Comparison of ENCODE assay signal across 14 cellular contexts in the genomic region with DNA sequence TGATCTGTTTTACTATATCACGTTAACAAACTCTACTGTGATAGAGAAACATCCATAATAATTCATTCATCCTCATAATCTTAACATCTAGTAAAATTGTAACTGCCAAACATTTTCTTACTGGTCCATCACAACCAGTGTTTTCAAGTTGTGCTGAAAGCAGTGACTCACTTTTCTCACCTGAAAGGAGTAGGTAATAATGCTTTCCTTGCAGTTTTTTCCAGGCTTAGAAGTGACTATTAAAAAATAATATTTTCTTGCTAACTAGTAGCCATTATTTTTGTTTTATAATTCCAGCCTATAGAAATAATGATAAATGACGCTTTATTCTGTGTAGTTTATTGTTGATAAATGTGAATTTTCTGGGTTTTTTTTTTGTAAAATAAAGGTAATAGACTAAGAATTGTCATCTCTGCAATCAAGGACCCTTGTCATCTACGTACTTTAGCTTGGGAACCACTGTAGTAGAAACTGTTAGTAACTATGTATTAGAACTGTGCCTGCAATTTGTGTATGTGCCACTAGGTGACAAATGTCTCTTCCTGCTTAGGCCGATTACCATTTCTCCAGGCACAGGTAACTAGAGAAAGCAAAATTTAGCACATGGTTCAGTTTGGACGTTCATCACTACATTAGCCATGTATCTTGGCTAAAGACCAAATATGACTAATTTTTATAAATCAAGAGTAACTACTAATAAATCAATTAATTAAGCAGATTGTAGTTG.
DNase-seq lines count a peak whose midpoint lies in the region; ATAC-seq and TF ChIP-seq lines count a peak whose summit lies in the region.
"Had no signal": no experiment of that assay in that cellular context is flagged by ENCODE, and none has a peak within 500 bp of the region (broad histone marks: within the 10 kb centered on the region; RNA-seq: fewer than 3 reads in every experiment).

No MANE protein-coding gene starts in this region.

- no peaks in the 10 kb centered on the region for H3K4me1 ChIP-seq in PC-3 (ENCODE audit: insufficient read depth, low read length)
- H3K4me1 ChIP-seq: body of pancreas had no signal

- intact Hi-C loops in PC-3 (cut with micrococcal nuclease) = no loop called here

- H3K4me3 Mint-ChIP-seq in stimulated activated naive B cell treated with anti-CD40 and anti-IgM and Interleukin-4, amounts not matched to agents 10 μg/mL and 1 μg/mL and 100 μg/mL, for 72 hours = no peak overlapping the region
- H3K4me3 Mint-ChIP-seq: activated CD8-positive, alpha-beta memory T cell treated with anti-CD3 and anti-CD28 coated beads, Interleukin-2, amount 10 ng/mL, durations not matched to agents 7 days and 5 days; activated naive CD4-positive, alpha-beta T cell treated with anti-CD3 and anti-CD28 coated beads for 36 hours had no signal

- no peaks in the 10 kb centered on the region for H3K9me2 ChIP-seq in PC-3 (replicated peaks; ENCODE audit: low read length)

- no peak for ATAC-seq in PC-3
- no peak for ATAC-seq in stimulated activated naive B cell treated with anti-CD40 and anti-IgM and Interleukin-4, amounts not matched to agents 10 μg/mL and 1 μg/mL and 100 μg/mL, for 72 hours (replicated peaks)
- ATAC-seq in GM18517 (IDR thresholded peaks at IDR 0.05; ENCODE audit: unreplicated experiment) = no peak
- no peak for ATAC-seq in HG02798 (IDR thresholded peaks at IDR 0.05; ENCODE audit: poor library complexity, unreplicated experiment)
- no peak for ATAC-seq in HG02885 (IDR thresholded peaks at IDR 0.05; ENCODE audit: poor library complexity, unreplicated experiment)
- ATAC-seq: activated CD8-positive, alpha-beta memory T cell treated with anti-CD3 and anti-CD28 coated beads, Interleukin-2, amount 10 ng/mL, durations not matched to agents 7 days and 5 days; body of pancreas had no signal

- no peaks in the 10 kb centered on the region for H3K79me2 ChIP-seq in PC-3 (ENCODE audit: low read length)

- BruUV-seq in PC-3 (replicated peaks; lab: Mats Ljungman, UMichigan) = no TSS peak

- H3K9me3 ChIP-seq in PC-3 (ENCODE audit: low read length) = no peaks in the 10 kb centered on the region
- H3K9me3 ChIP-seq: body of pancreas had no signal

- CTCF ChIA-PET in PC-3 (lab: Charles Lee) = no interaction called here

- POLR2A ChIA-PET in PC-3 (lab: Charles Lee; ENCODE audit: unreplicated experiment) = no interaction called here

- peaks cover 5 to 7% of the 10 kb centered on the region in 2 donors for H3K27me3 Mint-ChIP-seq in stimulated activated naive B cell treated with anti-CD40 and anti-IgM and Interleukin-4, amounts not matched to agents 10 μg/mL and 1 μg/mL and 100 μg/mL, for 72 hours
- H3K27me3 Mint-ChIP-seq: activated CD8-positive, alpha-beta memory T cell treated with anti-CD3 and anti-CD28 coated beads, Interleukin-2, amount 10 ng/mL, durations not matched to agents 7 days and 5 days had no signal

- H3K9me3 Mint-ChIP-seq in stimulated activated naive B cell treated with anti-CD40 and anti-IgM and Interleukin-4, amounts not matched to agents 10 μg/mL and 1 μg/mL and 100 μg/mL, for 72 hours = peaks cover 13 to 18% of the 10 kb centered on the region in 2 donors

- H3F3A ChIP-seq in PC-3 (ENCODE audit: low read length, unreplicated experiment) = no peaks in the 10 kb centered on the region

- no peaks in the 10 kb centered on the region for H4K20me1 ChIP-seq in PC-3 (ENCODE audit: low read length)

- no peaks in the 10 kb centered on the region for H3K36me3 ChIP-seq in PC-3 (ENCODE audit: low read depth, low read length)
- H3K36me3 ChIP-seq: WERI-Rb-1 had no signal

- peak; percentile 50 for TF ChIP-seq CTCF in 22Rv1 (IDR thresholded peaks at IDR 0.05)
- peak; percentile 42; the same call in 2 of the 3 replicates for TF ChIP-seq CTCF in GM12872 (IDR thresholded peaks at IDR 0.05; ENCODE audit: insufficient read depth, low read depth, low read length)
- peak; percentile 33 for TF ChIP-seq CTCF in PC-3 (conservative IDR thresholded peaks at IDR 0.05; ENCODE audit: low read depth, low read length)

- no peak overlapping the region for H2AFZ ChIP-seq in PC-3 (ENCODE audit: low read length)

- no peak overlapping the region for H3K4me3 ChIP-seq in PC-3 (ENCODE audit: low read length)
- H3K4me3 ChIP-seq: body of pancreas had no signal

- peaks cover 2 to 5% of the 10 kb centered on the region in 2 donors for H3K36me3 Mint-ChIP-seq in stimulated activated naive B cell treated with anti-CD40 and anti-IgM and Interleukin-4, amounts not matched to agents 10 μg/mL and 1 μg/mL and 100 μg/mL, for 72 hours
- H3K36me3 Mint-ChIP-seq: activated CD8-positive, alpha-beta memory T cell treated with anti-CD3 and anti-CD28 coated beads, Interleukin-2, amount 10 ng/mL, durations not matched to agents 7 days and 5 days had no signal

- no peaks in the 10 kb centered on the region for H3K4me1 Mint-ChIP-seq in stimulated activated naive B cell treated with anti-CD40 and anti-IgM and Interleukin-4, amounts not matched to agents 10 μg/mL and 1 μg/mL and 100 μg/mL, for 72 hours
- H3K4me1 Mint-ChIP-seq: activated CD8-positive, alpha-beta memory T cell treated with anti-CD3 and anti-CD28 coated beads, Interleukin-2, amount 10 ng/mL, durations not matched to agents 7 days and 5 days had no signal

- no peak overlapping the region for H3K27ac Mint-ChIP-seq in stimulated activated naive B cell treated with anti-CD40 and anti-IgM and Interleukin-4, amounts not matched to agents 10 μg/mL and 1 μg/mL and 100 μg/mL, for 72 hours
- H3K27ac Mint-ChIP-seq: activated CD8-positive, alpha-beta memory T cell treated with anti-CD3 and anti-CD28 coated beads, Interleukin-2, amount 10 ng/mL, durations not matched to agents 7 days and 5 days; activated naive CD4-positive, alpha-beta T cell treated with anti-CD3 and anti-CD28 coated beads for 36 hours had no signal

- no peak overlapping the region for H3K9ac ChIP-seq in PC-3 (ENCODE audit: low read length)

- DNase-seq in PC-3 (peak; percentile 4), iPS DF 19.7 (ENCODE audit: low read depth, low spot score) (peak; percentile 50)
- no peak for DNase-seq in stimulated activated naive B cell treated with anti-CD40 and anti-IgM and Interleukin-4, amounts not matched to agents 10 μg/mL and 1 μg/mL and 100 μg/mL, for 72 hours
- DNase-seq: activated CD8-positive, alpha-beta memory T cell treated with anti-CD3 and anti-CD28 coated beads, Interleukin-2, amount 10 ng/mL, durations not matched to agents 7 days and 5 days; activated naive CD4-positive, alpha-beta T cell treated with anti-CD3 and anti-CD28 coated beads for 36 hours; body of pancreas; mesenchymal stem cell; MV-4-11; WERI-Rb-1 had no signal

- H3K27me3 ChIP-seq in PC-3 (ENCODE audit: low read length) = no peaks in the 10 kb centered on the region
- H3K27me3 ChIP-seq: body of pancreas had no signal

- H3K27ac ChIP-seq in 22Rv1 = no peak overlapping the region
- no peak overlapping the region for H3K27ac ChIP-seq in PC-3 (ENCODE audit: low read length)
- H3K27ac ChIP-seq: body of pancreas, WERI-Rb-1 had no signal

- H3K4me2 ChIP-seq in PC-3 (ENCODE audit: low read length) = no peak overlapping the region
